Comparison of ENCODE assay signal across 16 cellular contexts in the genomic region with DNA sequence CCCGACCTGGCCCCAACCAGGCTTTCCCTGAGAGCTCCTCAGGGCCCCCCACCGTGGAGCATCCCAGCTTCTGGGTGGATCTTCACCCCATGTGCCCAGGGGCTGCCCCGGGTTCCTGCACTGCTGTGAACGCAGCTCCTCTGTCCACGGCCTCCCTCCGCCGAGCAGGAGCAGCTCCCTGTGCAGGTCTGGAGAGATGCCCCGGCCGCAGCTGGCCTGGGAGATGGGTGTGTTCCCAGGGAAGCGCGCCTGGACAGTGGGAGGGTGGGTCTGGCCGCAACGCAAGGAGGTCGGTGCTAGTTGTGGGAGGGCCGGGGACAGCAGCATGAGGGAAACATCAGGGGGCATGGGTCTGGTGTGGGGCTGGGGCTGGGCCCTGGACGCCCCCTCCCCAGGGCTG.
"Had no signal": no experiment of that assay in that cellular context is flagged by ENCODE, and none has a peak within 500 bp of the region (broad histone marks: within the 10 kb centered on the region; RNA-seq: fewer than 3 reads in every experiment).

No MANE protein-coding gene starts in this region.

- ATAC-seq: activated CD8-positive, alpha-beta T cell treated with anti-CD3 and anti-CD28 coated beads, Interleukin-2, amount 10 ng/mL, durations not matched to agents 7 days and 5 days; WTC11 had no signal

- H3K9me3 ChIP-seq: heart right ventricle had no signal

- DNase-seq: activated CD4-positive, alpha-beta T cell treated with anti-CD3 and anti-CD28 coated beads for 48 hours; activated CD8-positive, alpha-beta memory T cell treated with anti-CD3 and anti-CD28 coated beads, Interleukin-2, amount 50 U/mL, for 4 hours; activated CD8-positive, alpha-beta T cell treated with anti-CD3 and anti-CD28 coated beads, Interleukin-2, amount 10 ng/mL, durations not matched to agents 7 days and 5 days; activated naive CD8-positive, alpha-beta T cell treated with anti-CD3 and anti-CD28 coated beads for 36 hours; amygdala; effector memory CD4-positive, alpha-beta T cell; heart right ventricle; left cardiac atrium; nephron progenitor cell; small intestine; stimulated activated CD4-positive, alpha-beta T cell treated with anti-CD3 and anti-CD28 coated beads, Interleukin-4, amount 100 ng/mL, for 4 hours; stimulated activated CD8-positive, alpha-beta memory T cell treated with anti-CD3 and anti-CD28 coated beads, Interleukin-4, amount 100 ng/mL, for 48 hours; stimulated activated naive CD4-positive, alpha-beta T cell treated with Interleukin-2 at 50 U/mL for 16 hours; SW 1271 had no signal

- H3K36me3 ChIP-seq: heart right ventricle had no signal

- H3K4me3 Mint-ChIP-seq: activated CD8-positive, alpha-beta T cell treated with anti-CD3 and anti-CD28 coated beads, Interleukin-2, amount 10 ng/mL, durations not matched to agents 7 days and 5 days; activated naive CD8-positive, alpha-beta T cell treated with anti-CD3 and anti-CD28 coated beads for 36 hours; brain; nephron progenitor cell; WTC11 had no signal

- H3K36me3 Mint-ChIP-seq: activated naive CD8-positive, alpha-beta T cell treated with anti-CD3 and anti-CD28 coated beads for 36 hours; brain; WTC11 had no signal

- H3K4me3 ChIP-seq: heart right ventricle had no signal

- H3K9me3 Mint-ChIP-seq: activated naive CD8-positive, alpha-beta T cell treated with anti-CD3 and anti-CD28 coated beads for 36 hours; WTC11 had no signal

- H3K27ac Mint-ChIP-seq: activated CD8-positive, alpha-beta T cell treated with anti-CD3 and anti-CD28 coated beads, Interleukin-2, amount 10 ng/mL, durations not matched to agents 7 days and 5 days; activated naive CD8-positive, alpha-beta T cell treated with anti-CD3 and anti-CD28 coated beads for 36 hours; nephron progenitor cell; WTC11 had no signal
